Comparison of ENCODE assay signal across 8 cellular contexts in genomic region chr1:17919525-17920439, GRCh38.
A peak's percentile ranks its signal among the peaks of the same experiment; 100 is the strongest.
DNase-seq lines count a peak whose midpoint lies in the region; ATAC-seq and TF ChIP-seq lines count a peak whose summit lies in the region.

No MANE protein-coding gene starts in this region.

- peaks cover 7% of the 10 kb centered on the region for H3K27me3 ChIP-seq in fibroblast of lung (ENCODE audit: control insufficient read depth, insufficient read depth, low read length)

- no peaks in the 10 kb centered on the region for H3K79me2 ChIP-seq in OCI-LY7 (ENCODE audit: insufficient read depth, low read depth, low read length)
- H3K79me2 ChIP-seq in fibroblast of lung (ENCODE audit: control insufficient read depth, insufficient read depth, low read length) = no peaks in the 10 kb centered on the region

- H3K36me3 ChIP-seq in OCI-LY7 (ENCODE audit: insufficient read depth, low read length) (no peaks in the 10 kb centered on the region), fibroblast of lung (ENCODE audit: control insufficient read depth, insufficient read depth, low read length) (no peaks in the 10 kb centered on the region)

- POLR2A ChIA-PET in OCI-LY7 (lab: Charles Lee) = no interaction called here

- H4K20me1 ChIP-seq in OCI-LY7 (ENCODE audit: insufficient read depth, low read length) = no peaks in the 10 kb centered on the region
- H4K20me1 ChIP-seq in fibroblast of lung (ENCODE audit: control insufficient read depth, extremely low read depth, insufficient read depth, low read length) = no peaks in the 10 kb centered on the region

- intact Hi-C loops in OCI-LY7 (cut with micrococcal nuclease; ENCODE audit: unreplicated experiment) = loop anchor here (5.0 kb wide), 2 partner anchors 298 to 658 kb away; no protein-coding TSS in a partner anchor

- no peak for ATAC-seq in activated CD8-positive, alpha-beta memory T cell treated with anti-CD3 and anti-CD28 coated beads, Interleukin-2, amount 10 ng/mL, durations not matched to agents 7 days and 5 days

- H3K4me3 Mint-ChIP-seq in activated CD8-positive, alpha-beta memory T cell treated with anti-CD3 and anti-CD28 coated beads, Interleukin-2, amount 10 ng/mL, durations not matched to agents 7 days and 5 days = no peak overlapping the region
- H3K4me3 Mint-ChIP-seq in osteocyte (ENCODE audit: unreplicated experiment) = no peak overlapping the region

- no peak overlapping the region for H3K4me3 ChIP-seq in OCI-LY7 (ENCODE audit: low read depth, low read length, poor library complexity, severe bottlenecking)
- H3K4me3 ChIP-seq in fibroblast of lung (replicated peaks in 1 of 4; ENCODE audit: control extremely low read depth in 1 of 4, insufficient read depth in 1 of 4, low read depth in 3 of 4, low read length in 4 of 4) = no peak overlapping the region

- no peaks in the 10 kb centered on the region for H3K9me2 ChIP-seq in OCI-LY7 (ENCODE audit: insufficient read depth, low read length)

- no peaks in the 10 kb centered on the region for H3K4me1 Mint-ChIP-seq in activated CD8-positive, alpha-beta memory T cell treated with anti-CD3 and anti-CD28 coated beads, Interleukin-2, amount 10 ng/mL, durations not matched to agents 7 days and 5 days
- H3K4me1 Mint-ChIP-seq in osteocyte (ENCODE audit: unreplicated experiment) = no peaks in the 10 kb centered on the region

- CTCF ChIA-PET in OCI-LY7 (lab: Charles Lee; ENCODE audit: unreplicated experiment) = no interaction called here
- CTCF ChIA-PET in activated CD8-positive, alpha-beta memory T cell treated with anti-CD3 and anti-CD28 coated beads, Interleukin-2, amount 10 ng/mL, durations not matched to agents 7 days and 5 days (lab: Charles Lee) = no interaction called here

- H3K9me3 ChIP-seq in OCI-LY7 (ENCODE audit: low read length) (no peaks in the 10 kb centered on the region), fibroblast of lung (ENCODE audit: control insufficient read depth, insufficient read depth, low read depth, low read length) (no peaks in the 10 kb centered on the region)

- H3K27ac ChIP-seq in OCI-LY7 (ENCODE audit: low read depth, low read length, poor library complexity, severe bottlenecking) = no peak overlapping the region
- H3K27ac ChIP-seq in fibroblast of lung (ENCODE audit: insufficient read depth, low read length) = no peak overlapping the region

- H3K4me2 ChIP-seq in OCI-LY7 (ENCODE audit: low read length) (no peak overlapping the region), fibroblast of lung (ENCODE audit: extremely low read depth, insufficient read depth, low read length) (no peak overlapping the region)

- no peaks in the 10 kb centered on the region for H3K4me1 ChIP-seq in OCI-LY7 (ENCODE audit: insufficient read depth, low read length, poor library complexity, severe bottlenecking)
- no peaks in the 10 kb centered on the region for H3K4me1 ChIP-seq in fibroblast of lung (ENCODE audit: control insufficient read depth, extremely low read depth, insufficient read depth, low read length)

- peaks cover 3% of the 10 kb centered on the region for H3K27me3 Mint-ChIP-seq in activated CD8-positive, alpha-beta memory T cell treated with anti-CD3 and anti-CD28 coated beads, Interleukin-2, amount 10 ng/mL, durations not matched to agents 7 days and 5 days
- peaks cover 5% of the 10 kb centered on the region for H3K27me3 Mint-ChIP-seq in osteocyte (ENCODE audit: unreplicated experiment)

- H3K9me3 Mint-ChIP-seq in activated CD8-positive, alpha-beta memory T cell treated with anti-CD3 and anti-CD28 coated beads, Interleukin-2, amount 10 ng/mL, durations not matched to agents 7 days and 5 days (ENCODE audit: low read depth) = no peaks in the 10 kb centered on the region
- H3K9me3 Mint-ChIP-seq in osteocyte (ENCODE audit: unreplicated experiment) = no peaks in the 10 kb centered on the region

- H3K9ac ChIP-seq in fibroblast of lung (ENCODE audit: insufficient read depth, low read length) = no peak overlapping the region

- BruUV-seq in OCI-LY7 (replicated peaks; lab: Mats Ljungman, UMichigan) = no TSS peak

- peak; percentile 38 for DNase-seq in activated CD8-positive, alpha-beta memory T cell treated with anti-CD3 and anti-CD28 coated beads for 24 hours
- DNase-seq in activated CD8-positive, alpha-beta memory T cell treated with anti-CD3 and anti-CD28 coated beads, Interleukin-2, amount 50 U/mL, for 48 hours = no peak
- DNase-seq in OCI-LY7 (ENCODE audit: low spot score) (peak; percentile 23), fibroblast of lung (ENCODE audit: low read depth in 2 of 2) (peak; percentile 40 to 58), stromal cell of bone marrow (ENCODE audit: low read depth) (peak; percentile 20), NCI-H2081 treated with DMSO at 0.1 percent for 48 hours (lab: John Stamatoyannopoulos, UW) (no peak), osteocyte (ENCODE audit: extremely low spot score, unreplicated experiment) (no peak)
- DNase-seq in activated CD8-positive, alpha-beta memory T cell treated with anti-CD3 and anti-CD28 coated beads, Interleukin-2, amount 10 ng/mL, durations not matched to agents 7 days and 5 days = no peak

- H3K36me3 Mint-ChIP-seq in activated CD8-positive, alpha-beta memory T cell treated with anti-CD3 and anti-CD28 coated beads, Interleukin-2, amount 10 ng/mL, durations not matched to agents 7 days and 5 days = no peaks in the 10 kb centered on the region
- no peaks in the 10 kb centered on the region for H3K36me3 Mint-ChIP-seq in osteocyte (ENCODE audit: unreplicated experiment)

- peak; percentile 46; the same call in 1 of the 2 replicates for TF ChIP-seq CTCF in OCI-LY7 (conservative IDR thresholded peaks at IDR 0.05; ENCODE audit: low read length)
- peak in 1 of 2 donors; percentile 1 for TF ChIP-seq CTCF in fibroblast of lung (conservative IDR thresholded peaks at IDR 0.05 in 1 of 2, IDR thresholded peaks at IDR 0.05 in 1 of 2; ENCODE audit: low read depth in 1 of 2, low read length in 2 of 2)
- no peak for TF ChIP-seq CTCF in osteocyte (IDR thresholded peaks at IDR 0.05)

- H3K27ac Mint-ChIP-seq in activated CD8-positive, alpha-beta memory T cell treated with anti-CD3 and anti-CD28 coated beads, Interleukin-2, amount 10 ng/mL, durations not matched to agents 7 days and 5 days = no peak overlapping the region
- no peak overlapping the region for H3K27ac Mint-ChIP-seq in osteocyte (ENCODE audit: unreplicated experiment)

- no peak overlapping the region for H2AFZ ChIP-seq in OCI-LY7 (ENCODE audit: low read length)
- no peak overlapping the region for H2AFZ ChIP-seq in fibroblast of lung (ENCODE audit: low read length)

Comparison
In these comparisons a context has a peak if more than half of its experiments do, and no peak if none do; other contexts are left out.
1. DNase-seq: peak in activated CD8-positive, alpha-beta memory T cell treated with anti-CD3 and anti-CD28 coated beads for 24 hours (single experiment), OCI-LY7 (single experiment), fibroblast of lung (2 of 2) and stromal cell of bone marrow (single experiment); none in activated CD8-positive, alpha-beta memory T cell treated with anti-CD3 and anti-CD28 coated beads, Interleukin-2, amount 50 U/mL, for 48 hours (single experiment), NCI-H2081 treated with DMSO at 0.1 percent for 48 hours (single experiment), activated CD8-positive, alpha-beta memory T cell treated with anti-CD3 and anti-CD28 coated beads, Interleukin-2, amount 10 ng/mL, durations not matched to agents 7 days and 5 days (single experiment) and osteocyte (single experiment).